ENCODE assay signal across 1 cellular context in genomic region chr20:5774438-5774837, GRCh38.
TF ChIP-seq lines count a peak whose summit lies in the region.

No MANE protein-coding gene starts in this region.

TF ChIP-seq in HepG2, 621 proteins besides CTCF, POLR2A, EP300 and RAD21 (continued from another document):
- TF ChIP-seq NFAT5 (CRISPR knock-in tag; IDR thresholded peaks at IDR 0.05): no peak
- no peak for TF ChIP-seq USF2 (IDR thresholded peaks at IDR 0.05; ENCODE audit: low read depth, low read length)
- no peak for TF ChIP-seq USF2 (CRISPR knock-in tag; IDR thresholded peaks at IDR 0.05; ENCODE audit: borderline replicate concordance)
- TF ChIP-seq ZNF614 (CRISPR knock-in tag; IDR thresholded peaks at IDR 0.05; ENCODE audit: borderline replicate concordance): no peak
- TF ChIP-seq DMTF1 (CRISPR knock-in tag; IDR thresholded peaks at IDR 0.05): no peak
- TF ChIP-seq FIP1L1 (IDR thresholded peaks at IDR 0.05; ENCODE audit: borderline replicate concordance, insufficient read depth, low read depth, low read length): no peak
- no peak for TF ChIP-seq HMGXB4 (CRISPR knock-in tag; IDR thresholded peaks at IDR 0.05; ENCODE audit: borderline replicate concordance in 1 of 2, low read depth in 1 of 2)
- TF ChIP-seq YEATS2 (CRISPR knock-in tag; IDR thresholded peaks at IDR 0.05; ENCODE audit: borderline replicate concordance): no peak
- TF ChIP-seq TBP (CRISPR knock-in tag; IDR thresholded peaks at IDR 0.05): no peak
- TF ChIP-seq PLSCR1 (CRISPR knock-in tag; IDR thresholded peaks at IDR 0.05; ENCODE audit: borderline replicate concordance): no peak
- no peak for TF ChIP-seq E2F2 (CRISPR knock-in tag; IDR thresholded peaks at IDR 0.05; ENCODE audit: borderline replicate concordance)
- TF ChIP-seq SALL1 (CRISPR knock-in tag; IDR thresholded peaks at IDR 0.05): no peak
- TF ChIP-seq HMGA1 (CRISPR knock-in tag; conservative IDR thresholded peaks at IDR 0.05): no peak
- no peak for TF ChIP-seq ZKSCAN5 (CRISPR knock-in tag; IDR thresholded peaks at IDR 0.05)
- TF ChIP-seq ZNF570 (CRISPR knock-in tag; IDR thresholded peaks at IDR 0.05; ENCODE audit: borderline replicate concordance): no peak
- TF ChIP-seq ZNF883 (CRISPR knock-in tag; IDR thresholded peaks at IDR 0.05; ENCODE audit: not compliant biosample characterization): no peak
TF ChIP-seq in HepG2: peak in this region for 0.
